13 cellular contexts compared by ENCODE assay signal in the genomic region with DNA sequence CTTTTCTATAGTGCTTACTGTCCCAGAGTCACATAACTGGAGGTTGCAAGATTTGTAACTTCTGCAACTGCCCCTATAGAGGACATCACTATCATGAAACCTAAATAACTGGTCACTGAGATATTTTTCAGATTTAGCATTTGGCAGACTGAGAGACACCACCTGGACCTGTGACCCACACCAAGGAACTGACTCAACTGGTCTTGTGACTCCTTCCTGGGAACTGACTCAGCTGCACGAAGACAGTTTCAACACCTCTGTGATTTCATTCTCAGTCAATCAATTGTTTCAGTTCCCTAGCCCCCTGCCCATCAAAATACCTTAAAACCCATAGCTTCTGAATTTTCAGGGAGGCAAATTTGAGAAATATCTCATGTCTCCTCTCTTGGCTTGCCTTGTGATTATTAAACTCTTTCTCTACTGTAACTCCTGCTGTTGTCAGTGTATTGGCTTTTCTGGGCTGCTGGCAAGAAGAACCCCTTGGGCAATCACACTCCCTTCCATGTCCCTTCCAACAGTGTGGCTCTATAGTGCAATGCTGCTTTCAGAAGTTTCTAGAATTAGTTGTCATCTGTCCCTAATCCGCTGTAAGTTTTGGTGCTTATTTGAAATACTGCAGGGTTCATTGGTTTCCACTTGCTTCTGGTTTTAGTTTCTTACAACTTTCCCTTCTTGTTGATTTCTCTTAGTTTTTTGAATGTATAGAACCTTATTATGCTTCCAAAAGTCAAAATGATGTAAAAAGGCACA.
DNase-seq lines count a peak whose midpoint lies in the region; ATAC-seq, FAIRE-seq and TF ChIP-seq lines count a peak whose summit lies in the region.
"Had no signal": no experiment of that assay in that cellular context is flagged by ENCODE, and none has a peak within 500 bp of the region (broad histone marks: within the 10 kb centered on the region; RNA-seq: fewer than 3 reads in every experiment).

No MANE protein-coding gene starts in this region.

- intact Hi-C loops in left colon (cut with DNase I, micrococcal nuclease), result no loop called here

- H3K4me3 ChIP-seq in astrocyte (ENCODE audit: insufficient read depth, low read depth, low read length), result no peak overlapping the region
- H3K4me3 ChIP-seq: body of pancreas had no signal

- TF ChIP-seq POLR2A in GM12891 (IDR thresholded peaks at IDR 0.05; ENCODE audit: low read depth, low read length), result no peak

- DNase-seq in GM12891 (ENCODE audit: insufficient read length, low spot score) (no peak), astrocyte (ENCODE audit: low read depth) (peak; percentile 54), DMS114 treated with DMSO at 0.1 percent for 48 hours (lab: John Stamatoyannopoulos, UW; ENCODE audit: unreplicated experiment) (no peak), left colon (no peak)
- no peak for DNase-seq in stimulated activated CD8-positive, alpha-beta memory T cell treated with anti-CD3 and anti-CD28 coated beads, Interleukin-4, amount 100 ng/mL, for 48 hours
- no peak for DNase-seq in activated CD4-positive, CD25-positive, alpha-beta regulatory T cell treated with anti-CD3 and anti-CD28 coated beads, Interleukin-2, amount 50 U/mL, for 72 hours
- DNase-seq: GDM1, NCI-H345, SHP77 treated with DMSO at 0.1 percent for 48 hours had no signal

- ATAC-seq in GM21381 (IDR thresholded peaks at IDR 0.05; ENCODE audit: unreplicated experiment), result peak; percentile 88
- ATAC-seq in HG03108 (IDR thresholded peaks at IDR 0.05; ENCODE audit: unreplicated experiment), result peak; percentile 55
- ATAC-seq in left colon, result no peak
- ATAC-seq: body of pancreas, WTC11 had no signal

- no peaks in the 10 kb centered on the region for H3K27me3 Mint-ChIP-seq in astrocyte (ENCODE audit: low read depth, unreplicated experiment)

- no peak overlapping the region for H3K9ac ChIP-seq in astrocyte (ENCODE audit: low read length)

- no peak overlapping the region for H2AFZ ChIP-seq in astrocyte (ENCODE audit: low read depth, low read length)

- H4K20me1 ChIP-seq in astrocyte (ENCODE audit: insufficient read depth, low read length), result no peaks in the 10 kb centered on the region

- no peaks in the 10 kb centered on the region for H3K27me3 ChIP-seq in astrocyte (ENCODE audit: insufficient read depth, low read length)
- H3K27me3 ChIP-seq: body of pancreas had no signal

- H3K4me2 ChIP-seq in astrocyte (ENCODE audit: low read length), result no peak overlapping the region

- no peaks in the 10 kb centered on the region for H3K79me2 ChIP-seq in astrocyte (ENCODE audit: insufficient read depth, low read length)

- H3K27ac ChIP-seq in astrocyte (ENCODE audit: low read depth, low read length), result no peak overlapping the region
- H3K27ac ChIP-seq: body of pancreas had no signal

- H3K9me3 Mint-ChIP-seq in astrocyte (ENCODE audit: unreplicated experiment), result no peaks in the 10 kb centered on the region
- H3K9me3 Mint-ChIP-seq: WTC11 had no signal

- no peaks in the 10 kb centered on the region for H3K4me1 ChIP-seq in astrocyte (ENCODE audit: insufficient read depth, low read length)
- H3K4me1 ChIP-seq: body of pancreas had no signal

- no peaks in the 10 kb centered on the region for H3K36me3 ChIP-seq in astrocyte (ENCODE audit: insufficient read depth, low read length)

- no peak for TF ChIP-seq CTCF in astrocyte (IDR thresholded peaks at IDR 0.05; ENCODE audit: insufficient read depth, low read depth, low read length)

- no peak overlapping the region for H3K4me3 Mint-ChIP-seq in astrocyte (ENCODE audit: unreplicated experiment)
- H3K4me3 Mint-ChIP-seq: WTC11 had no signal

- no peaks in the 10 kb centered on the region for H3K9me3 ChIP-seq in astrocyte (ENCODE audit: insufficient read depth, low read depth, low read length)
- H3K9me3 ChIP-seq: body of pancreas had no signal

- no peaks in the 10 kb centered on the region for H3K36me3 Mint-ChIP-seq in astrocyte (ENCODE audit: low read depth, unreplicated experiment)
- H3K36me3 Mint-ChIP-seq: WTC11 had no signal

- FAIRE-seq in GM12891 (lab: Jason Lieb, UNC) (peak; percentile 5), astrocyte (lab: Jason Lieb, UNC) (no peak)

- peaks cover 4% of the 10 kb centered on the region for H3K4me1 Mint-ChIP-seq in astrocyte (ENCODE audit: low read depth, unreplicated experiment)

- no peak overlapping the region for H3K27ac Mint-ChIP-seq in astrocyte (ENCODE audit: unreplicated experiment)
- H3K27ac Mint-ChIP-seq: WTC11 had no signal

TF ChIP-seq in GM12891, 5 proteins besides CTCF, POLR2A, EP300 and RAD21:
- no peak for TF ChIP-seq POLR2AphosphoS5 (IDR thresholded peaks at IDR 0.05; ENCODE audit: low read depth, low read length)
- TF ChIP-seq TAF1 (IDR thresholded peaks at IDR 0.05; ENCODE audit: low read depth, low read length), result no peak
- TF ChIP-seq PAX5 (IDR thresholded peaks at IDR 0.05; ENCODE audit: insufficient read depth, low read length, severe bottlenecking), result no peak
- TF ChIP-seq SPI1 (IDR thresholded peaks at IDR 0.05; ENCODE audit: low read depth, low read length), result peak; percentile 94
- no peak for TF ChIP-seq POU2F2 (IDR thresholded peaks at IDR 0.05; ENCODE audit: low read depth, low read length)
